In genomic region chr16:85171809-85172464, GRCh38 we compare ENCODE assay signal across 9 cellular contexts. TPM values are rescaled to one million over a fixed set of nuclear protein-coding genes. Genes with fewer than 3 reads are reported as not detected.
DNase-seq lines count a peak whose midpoint lies in the region; ATAC-seq, FAIRE-seq and TF ChIP-seq lines count a peak whose summit lies in the region.
"Had no signal": no experiment of that assay in that cellular context is flagged by ENCODE, and none has a peak within 500 bp of the region (broad histone marks: within the 10 kb centered on the region; RNA-seq: fewer than 3 reads in every experiment).

No MANE protein-coding gene starts in this region.

- H4K8ac ChIP-seq in H1 (ENCODE audit: extremely low read depth, insufficient read depth, low read length) = no peak overlapping the region

- H4K5ac ChIP-seq in H1 (ENCODE audit: insufficient read length, low read depth, low read length) = no peak overlapping the region

- CTCF ChIA-PET in H1 (lab: Charles Lee; ENCODE audit: partially characterized antibody) = interaction anchor here (0.9 to 6.9 kb wide), 20 partner anchors 9 to 92 kb away, joined by 3 to 39 read pairs (median 4); no protein-coding TSS in a partner anchor
- CTCF ChIA-PET in naive thymus-derived CD4-positive, alpha-beta T cell (lab: Charles Lee) = no interaction called here

- peak overlapping the region in 5 of 10 donors; percentile 7 to 76 (median 43) for H3K4me3 Mint-ChIP-seq in naive thymus-derived CD4-positive, alpha-beta T cell

- peak overlapping the region; percentile 17 for H4K91ac ChIP-seq in H1 (replicated peaks; ENCODE audit: insufficient read length, low read length)

- no peak overlapping the region for H3K9ac ChIP-seq in H1 (replicated peaks in 1 of 4; ENCODE audit: extremely low read depth in 1 of 4, low read depth in 3 of 4, low read length in 3 of 4)
- H3K9ac ChIP-seq in MM.1S (ENCODE audit: low read length) = no peak overlapping the region

- TF ChIP-seq POLR2A in H1 (IDR thresholded peaks at IDR 0.05; ENCODE audit: control extremely low read depth in 1 of 2, low read depth in 2 of 2, low read length in 2 of 2) = no peak

- H3F3A ChIP-seq in MM.1S (ENCODE audit: insufficient read depth, low read length) = no peaks in the 10 kb centered on the region

- DNase-seq in AG08395 (ENCODE audit: low spot score) (peak; percentile 39), OCI-M1 (lab: John Stamatoyannopoulos, UW) (peak; percentile 81), H1 (ENCODE audit: low read depth in 1 of 2, low spot score in 2 of 2) (no peak), MM.1S (no peak), iPS-NIHi11 (ENCODE audit: low spot score) (no peak), NK-92 (lab: John Stamatoyannopoulos, UW; ENCODE audit: unreplicated experiment) (no peak)
- no peak for DNase-seq in naive thymus-derived CD4-positive, alpha-beta T cell
- DNase-seq in stimulated activated naive CD4-positive, alpha-beta T cell (lab: John Stamatoyannopoulos, UW) = no peak
- DNase-seq: activated T-cell treated with anti-CD3 and anti-CD28 coated beads, Interleukin-2, amount 50 U/mL, for 1 hour had no signal

- peaks cover 0 to 4% (median 0%) of the 10 kb centered on the region in 5 donors for H3K36me3 Mint-ChIP-seq in naive thymus-derived CD4-positive, alpha-beta T cell

- H3K23me2 ChIP-seq in H1 (ENCODE audit: low read depth, low read length) = peaks cover 6% of the 10 kb centered on the region; the same call in 1 of the 2 replicates

- H3K9me2 ChIP-seq in MM.1S (replicated peaks; ENCODE audit: insufficient read depth, low read length) = no peaks in the 10 kb centered on the region

- no peak overlapping the region for H2BK20ac ChIP-seq in H1 (ENCODE audit: low read length)

- no peaks in the 10 kb centered on the region for H3K36me3 ChIP-seq in H1 (ENCODE audit: control insufficient read depth in 2 of 4, insufficient read depth in 4 of 4, low read length in 3 of 4)
- H3K36me3 ChIP-seq in naive thymus-derived CD4-positive, alpha-beta T cell (ENCODE audit: control insufficient read depth in 2 of 3, insufficient read depth in 3 of 3, low read length in 3 of 3) = no peaks in the 10 kb centered on the region
- no peaks in the 10 kb centered on the region for H3K36me3 ChIP-seq in MM.1S (replicated peaks; ENCODE audit: insufficient read depth, low read length)

- FAIRE-seq in H1 (lab: Jason Lieb, UNC) = no peak

- no peak overlapping the region for H3K27ac Mint-ChIP-seq in naive thymus-derived CD4-positive, alpha-beta T cell

- peaks cover 21 to 26% of the 10 kb centered on the region in 2 experiments for H4K20me1 ChIP-seq in H1 (replicated peaks in 1 of 2; ENCODE audit: control insufficient read depth in 1 of 2, insufficient read depth in 2 of 2, low read length in 2 of 2)
- no peaks in the 10 kb centered on the region for H4K20me1 ChIP-seq in MM.1S (ENCODE audit: insufficient read depth, low read length)

- peaks cover 8% of the 10 kb centered on the region; the same call in 1 of the 2 replicates for H3K79me1 ChIP-seq in H1 (ENCODE audit: low read depth, low read length)

- no peak overlapping the region for H3K4ac ChIP-seq in H1 (replicated peaks; ENCODE audit: insufficient read length, low read depth, low read length)

- H3K18ac ChIP-seq in H1 (ENCODE audit: extremely low read depth, low read length) = no peak overlapping the region

- intact Hi-C loops in naive thymus-derived CD4-positive, alpha-beta T cell (cut with micrococcal nuclease) = no loop called here

- no peak overlapping the region for H3K23ac ChIP-seq in H1 (ENCODE audit: insufficient read length)

- peak overlapping the region; percentile 12 to 58; a peak in 2 of 4 replicates for H3K4me2 ChIP-seq in H1 (ENCODE audit: insufficient read depth in 1 of 2, low read depth in 2 of 2, low read length in 2 of 2)
- H3K4me2 ChIP-seq in MM.1S (ENCODE audit: low read depth, low read length) = no peak overlapping the region

- H3K27ac ChIP-seq in H1 (ENCODE audit: low read depth, low read length) (no peak overlapping the region), MM.1S (ENCODE audit: low read length) (no peak overlapping the region)
- no peak overlapping the region for H3K27ac ChIP-seq in naive thymus-derived CD4-positive, alpha-beta T cell (ENCODE audit: low read depth, low read length)

- no peak for TF ChIP-seq CTCF in H1 (IDR thresholded peaks at IDR 0.05; ENCODE audit: control extremely low read depth in 1 of 3, insufficient read depth in 1 of 3, low read depth in 1 of 3, low read length in 3 of 3)
- TF ChIP-seq CTCF in MM.1S (IDR thresholded peaks at IDR 0.05; ENCODE audit: low read length) = no peak

- TF ChIP-seq RAD21 in H1 (IDR thresholded peaks at IDR 0.05 in 1 of 2, conservative IDR thresholded peaks at IDR 0.05 in 1 of 2; ENCODE audit: low read depth in 2 of 2, low read length in 2 of 2) = no peak

- no peak overlapping the region for H2BK15ac ChIP-seq in H1 (ENCODE audit: low read length)

- H2AK5ac ChIP-seq in H1 (ENCODE audit: low read depth, low read length) = no peak overlapping the region

- H3K79me2 ChIP-seq in H1 (ENCODE audit: control insufficient read depth in 1 of 2, insufficient read depth in 2 of 2, low read length in 2 of 2) (peaks cover 0 to 22% of the 10 kb centered on the region in 2 experiments; a peak in 1 of 4 replicates), MM.1S (ENCODE audit: low read length) (no peaks in the 10 kb centered on the region)

- peak; percentile 28 for ATAC-seq in naive thymus-derived CD4-positive, alpha-beta T cell

- POLR2A ChIA-PET in H1 (lab: Charles Lee; ENCODE audit: partially characterized antibody) = interaction anchor here (0.6 to 1.0 kb wide), 2 partner anchors 16 to 115 kb away, joined by 3 read pairs; no protein-coding TSS in a partner anchor
- POLR2A ChIA-PET in naive thymus-derived CD4-positive, alpha-beta T cell (lab: Charles Lee) = no interaction called here

- H3K56ac ChIP-seq in H1 (replicated peaks; ENCODE audit: insufficient read length, low read depth, low read length) = no peak overlapping the region

- no peak overlapping the region for H2BK12ac ChIP-seq in H1 (ENCODE audit: low read depth, low read length)

- H3K4me1 ChIP-seq in H1 (replicated peaks in 1 of 4; ENCODE audit: control insufficient read depth in 3 of 4, insufficient read depth in 4 of 4, low read length in 3 of 4) (peaks cover 6 to 47% (median 23%) of the 10 kb centered on the region in 4 experiments), MM.1S (ENCODE audit: low read length) (no peaks in the 10 kb centered on the region)
- no peaks in the 10 kb centered on the region for H3K4me1 ChIP-seq in naive thymus-derived CD4-positive, alpha-beta T cell (ENCODE audit: control insufficient read depth in 2 of 2, insufficient read depth in 2 of 2, low read length in 2 of 2)

- peaks cover 44 to 73% (median 60%) of the 10 kb centered on the region in 5 donors for H3K27me3 Mint-ChIP-seq in naive thymus-derived CD4-positive, alpha-beta T cell

- 83% methylated on average over 18 of the region's 18 CpGs; no CpG with 5 or more reads in 1 of the 2 experiments for WGBS in H1 (ENCODE audit: extremely low coverage in 1 of 2, insufficient coverage in 1 of 2, insufficient read length in 1 of 2, insufficient replicate concordance in 2 of 2, low coverage in 1 of 2, low lambda C conversion rate in 2 of 2, missing lambda C conversion rate in 1 of 2), 2 experiments

- H3K9me3 ChIP-seq in H1 (ENCODE audit: insufficient read depth in 2 of 2, low read depth in 1 of 2, low read length in 1 of 2) (no peaks in the 10 kb centered on the region), MM.1S (replicated peaks; ENCODE audit: insufficient read depth, low read length) (no peaks in the 10 kb centered on the region)
- no peaks in the 10 kb centered on the region for H3K9me3 ChIP-seq in naive thymus-derived CD4-positive, alpha-beta T cell (ENCODE audit: control insufficient read depth in 2 of 3, low read length in 3 of 3)

- no peak overlapping the region for H3K14ac ChIP-seq in H1 (ENCODE audit: insufficient read length)

- peak overlapping the region in 1 of 4 experiments; percentile 14; a peak in 1 of 8 replicates for H3K4me3 ChIP-seq in H1 (ENCODE audit: extremely low read depth in 1 of 4, insufficient read depth in 2 of 4, low read depth in 3 of 4, low read length in 4 of 4)
- H3K4me3 ChIP-seq in naive thymus-derived CD4-positive, alpha-beta T cell (ENCODE audit: low read length) = no peak overlapping the region
- no peak overlapping the region for H3K4me3 ChIP-seq in MM.1S (ENCODE audit: low read length)

- TF ChIP-seq EP300 in H1 (IDR thresholded peaks at IDR 0.05; ENCODE audit: borderline replicate concordance in 1 of 2, low read depth in 2 of 2, low read length in 2 of 2) = no peak

- H2BK5ac ChIP-seq in H1 (ENCODE audit: low read depth, low read length) = no peak overlapping the region

- H3K4me1 Mint-ChIP-seq in naive thymus-derived CD4-positive, alpha-beta T cell = peaks cover 0 to 5% (median 4%) of the 10 kb centered on the region in 7 donors

- H3K27me3 ChIP-seq in H1 (replicated peaks in 1 of 4; ENCODE audit: control insufficient read depth in 3 of 4, extremely low read depth in 1 of 4, insufficient read depth in 3 of 4, low read length in 3 of 4) (peaks cover 1 to 22% (median 15%) of the 10 kb centered on the region in 4 experiments; a peak in 6 of 7 replicates), MM.1S (replicated peaks; ENCODE audit: insufficient read depth, low read length) (peaks cover 73% of the 10 kb centered on the region)
- H3K27me3 ChIP-seq in naive thymus-derived CD4-positive, alpha-beta T cell (ENCODE audit: control insufficient read depth in 2 of 2, insufficient read depth in 2 of 2, low read length in 2 of 2) = no peaks in the 10 kb centered on the region

- no peak overlapping the region for H2BK120ac ChIP-seq in H1 (replicated peaks; ENCODE audit: low read depth, low read length)

- H2AFZ ChIP-seq in H1 (ENCODE audit: low read length) (no peak overlapping the region), MM.1S (ENCODE audit: low read length) (no peak overlapping the region)

- peaks cover 0 to 1% (median 0%) of the 10 kb centered on the region in 11 donors for H3K9me3 Mint-ChIP-seq in naive thymus-derived CD4-positive, alpha-beta T cell

TF ChIP-seq in H1, 55 proteins besides CTCF, POLR2A, EP300 and RAD21 (continues in another document):
- no peak for TF ChIP-seq BCL11A (IDR thresholded peaks at IDR 0.05; ENCODE audit: low read depth in 2 of 2, low read length in 2 of 2)
- TF ChIP-seq KDM5A (IDR thresholded peaks at IDR 0.05; ENCODE audit: low read length) = no peak
- no peak for TF ChIP-seq POU5F1 (IDR thresholded peaks at IDR 0.05; ENCODE audit: low read depth, low read length)

RNA-seq across cellular contexts. Expression of gene CIBAR2, which starts 59.7 kb away (rescaled TPM):
- not detected in 2 replicates for total RNA-seq in H1 (2021; fragmentation: NEBNext Ultra II Directional; extraction: Animal tissue kit (Norgen Biotek cat#: 25700))
- 0.06 and 0.18 TPM in 2 replicates for polyA plus RNA-seq in H1 (2011; rRNA removed)
- polyA plus RNA-seq in H1 (2011; cell fraction: cytosol; rRNA removed) = 0.12 TPM
- polyA plus RNA-seq in H1 (2011; cell fraction: nucleus; rRNA removed) = 0.23 TPM
- polyA plus RNA-seq in H1 (2012, experiment 1 of 2) = 0.15 to 0.29 TPM in 2 of 4 replicates, not detected in the others
- 0.42 TPM for polyA plus RNA-seq in H1 (2012, experiment 2 of 2)
- polyA plus RNA-seq in H1 (2013, experiment 1 of 2) = 0.06 TPM
- polyA plus RNA-seq in H1 (2013, experiment 2 of 2) = 0.02 TPM
- 0.17 TPM in 1 of 2 replicates, not detected in the other for polyA minus RNA-seq in H1 (2011; rRNA and poly(A)+ RNA removed)
- not detected for polyA minus RNA-seq in H1 (2011; cell fraction: cytosol; rRNA and poly(A)+ RNA removed)
- not detected for polyA minus RNA-seq in H1 (2011; cell fraction: nucleus; rRNA and poly(A)+ RNA removed)
- total RNA-seq in naive thymus-derived CD4-positive, alpha-beta T cell = not detected
- not detected for polyA plus RNA-seq in naive thymus-derived CD4-positive, alpha-beta T cell

Comparison
In these comparisons a context has a peak if more than half of its experiments do, and no peak if none do; other contexts are left out.
1. DNase-seq: peak in AG08395 (single experiment) and OCI-M1 (single experiment); none in H1 (0 of 2), naive thymus-derived CD4-positive, alpha-beta T cell (0 of 9), MM.1S (single experiment), iPS-NIHi11 (single experiment), stimulated activated naive CD4-positive, alpha-beta T cell (0 of 6) and NK-92 (single experiment).